27 cellular contexts compared by ENCODE assay signal in the genomic region with DNA sequence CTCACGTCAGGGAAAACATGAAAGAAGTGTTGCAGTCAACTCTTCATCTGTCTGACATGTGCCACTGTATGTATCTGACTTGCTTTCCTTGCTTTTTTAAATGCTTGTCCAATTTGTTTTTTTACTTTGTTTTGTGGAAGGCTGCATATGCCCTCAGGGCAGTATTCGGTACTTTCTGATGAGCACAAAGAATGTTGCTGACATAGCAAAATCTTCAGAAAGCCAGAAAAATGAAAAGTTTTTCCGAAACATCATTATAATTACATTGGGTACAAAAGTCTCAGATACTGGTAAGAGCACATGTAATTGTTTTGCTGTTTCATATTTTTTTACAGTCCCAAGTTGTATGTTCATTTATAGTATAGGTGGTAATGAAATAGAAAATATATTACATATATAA.
"Had no signal": no experiment of that assay in that cellular context is flagged by ENCODE, and none has a peak within 500 bp of the region (broad histone marks: within the 10 kb centered on the region; RNA-seq: fewer than 3 reads in every experiment).

No MANE protein-coding gene starts in this region.

- H3K4me1 Mint-ChIP-seq: naive thymus-derived CD8-positive, alpha-beta T cell; nephron; neural crest cell; stimulated activated effector memory CD8-positive, alpha-beta T cell treated with anti-CD3 and anti-CD28 coated beads, Interleukin-12 subunit alpha, Interleukin-12 subunit beta, amount 100 ng/mL, for 72 hours had no signal

- ATAC-seq: left colon; left lung; lower lobe of right lung; naive thymus-derived CD8-positive, alpha-beta T cell; pancreas; right cardiac atrium; stimulated activated effector memory CD8-positive, alpha-beta T cell treated with anti-CD3 and anti-CD28 coated beads, Interleukin-12 subunit alpha, Interleukin-12 subunit beta, amount 100 ng/mL, for 72 hours had no signal

- H3K36me3 ChIP-seq: left lung, lower lobe of right lung, pancreas, prostate gland, sigmoid colon, spleen, suprapubic skin, thoracic aorta, tibial artery, uterus had no signal

- H3K27me3 ChIP-seq: left lung, pancreas, sigmoid colon, spleen, suprapubic skin, tibial artery, uterus had no signal

- H3K27me3 Mint-ChIP-seq: naive thymus-derived CD8-positive, alpha-beta T cell; stimulated activated naive CD8-positive, alpha-beta T cell treated with anti-CD3 and anti-CD28 coated beads, Interleukin-15, Interleukin-2, amounts not matched to agents 100 ng/mL and 50 ng/mL, for 24 hours; type B pancreatic cell had no signal

- H3K36me3 Mint-ChIP-seq: naive thymus-derived CD8-positive, alpha-beta T cell; stimulated activated effector memory CD8-positive, alpha-beta T cell treated with anti-CD3 and anti-CD28 coated beads, Interleukin-12 subunit alpha, Interleukin-12 subunit beta, amount 100 ng/mL, for 72 hours; type B pancreatic cell had no signal

- H3K27ac ChIP-seq: left lung, lower lobe of right lung, pancreas, prostate gland, sigmoid colon, spleen, suprapubic skin, thoracic aorta, tibial artery, uterus had no signal

- DNase-seq: hippocampal formation; left colon; left lung; lower lobe of right lung; mammary epithelial cell; mesenchymal stem cell; naive thymus-derived CD8-positive, alpha-beta T cell; nucleus accumbens; pancreas; posterior cingulate gyrus; right cardiac atrium; sigmoid colon; small intestine; spleen; stimulated activated CD4-positive, alpha-beta T cell treated with anti-CD3 and anti-CD28 coated beads, Interleukin-4, amount 100 ng/mL, for 24 hours; stimulated activated naive CD4-positive, alpha-beta T cell; tibial artery; uterus had no signal

- H3K9me3 ChIP-seq: lower lobe of right lung, pancreas, prostate gland, sigmoid colon, suprapubic skin, thoracic aorta, tibial artery, uterus had no signal

- H3K4me1 ChIP-seq: left lung, lower lobe of right lung, pancreas, prostate gland, sigmoid colon, spleen, suprapubic skin, tibial artery, uterus had no signal

- FAIRE-seq: keratinocyte, pancreas, small intestine had no signal

- H3K4me3 ChIP-seq: left lung, lower lobe of right lung, pancreas, prostate gland, sigmoid colon, spleen, suprapubic skin, thoracic aorta, tibial artery, uterus had no signal

- H3K9me3 Mint-ChIP-seq: nephron; neural crest cell; stimulated activated naive CD8-positive, alpha-beta T cell treated with anti-CD3 and anti-CD28 coated beads, Interleukin-15, Interleukin-2, amounts not matched to agents 100 ng/mL and 50 ng/mL, for 24 hours; type B pancreatic cell had no signal

- H3K27ac Mint-ChIP-seq: naive thymus-derived CD8-positive, alpha-beta T cell; nephron; stimulated activated effector memory CD8-positive, alpha-beta T cell treated with anti-CD3 and anti-CD28 coated beads, Interleukin-12 subunit alpha, Interleukin-12 subunit beta, amount 100 ng/mL, for 72 hours; stimulated activated naive CD8-positive, alpha-beta T cell treated with anti-CD3 and anti-CD28 coated beads, Interleukin-15, Interleukin-2, amounts not matched to agents 100 ng/mL and 50 ng/mL, for 24 hours; type B pancreatic cell had no signal

- H3K4me3 Mint-ChIP-seq: naive thymus-derived CD8-positive, alpha-beta T cell; nephron; neural crest cell; stimulated activated effector memory CD8-positive, alpha-beta T cell treated with anti-CD3 and anti-CD28 coated beads, Interleukin-12 subunit alpha, Interleukin-12 subunit beta, amount 100 ng/mL, for 72 hours; stimulated activated naive CD8-positive, alpha-beta T cell treated with anti-CD3 and anti-CD28 coated beads, Interleukin-15, Interleukin-2, amounts not matched to agents 100 ng/mL and 50 ng/mL, for 24 hours; type B pancreatic cell had no signal
